In genomic region chr5:126210955-126211354, GRCh38 we compare ENCODE assay signal across 30 cellular contexts.
"Had no signal": no experiment of that assay in that cellular context is flagged by ENCODE, and none has a peak within 500 bp of the region (broad histone marks: within the 10 kb centered on the region; RNA-seq: fewer than 3 reads in every experiment).

No MANE protein-coding gene starts in this region.

- H3K27ac ChIP-seq: neutrophil, ovary, psoas muscle, skin epidermis, spleen, suprapubic skin, testis, tibial artery, transverse colon, upper lobe of right lung, uterus had no signal

- H3K4me1 ChIP-seq: psoas muscle, spleen, suprapubic skin, testis, tibial artery, transverse colon, upper lobe of right lung, uterus had no signal

- H3K9me3 ChIP-seq: neutrophil, ovary, suprapubic skin, testis, upper lobe of right lung, uterus had no signal

- H3K4me2 ChIP-seq: smooth muscle cell had no signal

- H3K36me3 ChIP-seq: neutrophil, ovary, spleen, suprapubic skin, tibial artery, transverse colon, upper lobe of right lung, uterus had no signal

- ATAC-seq: naive thymus-derived CD8-positive, alpha-beta T cell; natural killer cell treated with Interleukin-12 subunit alpha and Interleukin-12 subunit beta and Interleukin-15 and Interleukin-18, amount 100 ng/mL, for 72 hours; psoas muscle; right cardiac atrium; sciatic nerve; stimulated activated memory B cell treated with anti-CD40 and anti-IgM and Interleukin-4, amounts not matched to agents 10 μg/mL and 1 μg/mL and 100 μg/mL, for 72 hours; stimulated activated naive CD8-positive, alpha-beta T cell treated with anti-CD3 and anti-CD28 coated beads, Interleukin-15, amount 100 ng/mL, for 72 hours; stimulated activated naive CD8-positive, alpha-beta T cell treated with anti-CD3 and anti-CD28 coated beads, Interleukin-15, Interleukin-2, amounts not matched to agents 100 U/mL and 50 U/mL, for 24 hours; upper lobe of right lung had no signal

- DNase-seq: naive B cell; naive thymus-derived CD8-positive, alpha-beta T cell; nephron progenitor cell; nucleus accumbens; ovary; posterior cingulate gyrus; psoas muscle; right cardiac atrium; spleen; stimulated activated CD4-positive, alpha-beta T cell treated with anti-CD3 and anti-CD28 coated beads, Interleukin-12 subunit alpha, Interleukin-12 subunit beta, amount 100 ng/mL, for 4 hours; stimulated activated CD4-positive, alpha-beta T cell treated with anti-CD3 and anti-CD28 coated beads, Interleukin-1b, Interleukin-23, amount 100 ng/mL, for 48 hours; stimulated activated CD4-positive, alpha-beta T cell treated with anti-CD3 and anti-CD28 coated beads, Interleukin-4, amount 100 ng/mL, for 1 hour; stimulated activated CD4-positive, alpha-beta T cell treated with anti-CD3 and anti-CD28 coated beads, Interleukin-4, amount 100 ng/mL, for 4 hours; stimulated activated CD8-positive, alpha-beta memory T cell treated with anti-CD3 and anti-CD28 coated beads, Interleukin-4, amount 100 ng/mL, for 48 hours; stimulated activated naive CD4-positive, alpha-beta T cell; stimulated activated naive CD8-positive, alpha-beta T cell treated with anti-CD3 and anti-CD28 coated beads, Interleukin-15, amount 100 ng/mL, for 72 hours; stimulated activated naive CD8-positive, alpha-beta T cell treated with anti-CD3 and anti-CD28 coated beads, Interleukin-15, Interleukin-2, amounts not matched to agents 100 U/mL and 50 U/mL, for 24 hours; substantia nigra; testis; tibial artery; transverse colon; upper lobe of right lung; uterus had no signal

- H3K27me3 ChIP-seq: neutrophil, ovary, spleen, suprapubic skin, testis, tibial artery, transverse colon, upper lobe of right lung, uterus had no signal

- H3K4me3 ChIP-seq: ovary, psoas muscle, skin epidermis, smooth muscle cell, spleen, suprapubic skin, testis, tibial artery, transverse colon, upper lobe of right lung, uterus had no signal
